15 cellular contexts compared by ENCODE assay signal in genomic region chr6:151286192-151286591, GRCh38. TPM values are rescaled to one million over a fixed set of nuclear protein-coding genes. Genes with fewer than 3 reads are reported as not detected.
A peak's percentile ranks its signal among the peaks of the same experiment; 100 is the strongest.
DNase-seq lines count a peak whose midpoint lies in the region; ATAC-seq and TF ChIP-seq lines count a peak whose summit lies in the region.
"Had no signal": no experiment of that assay in that cellular context is flagged by ENCODE, and none has a peak within 500 bp of the region (broad histone marks: within the 10 kb centered on the region; RNA-seq: fewer than 3 reads in every experiment).

No MANE protein-coding gene starts in this region.

- H3K36me3 ChIP-seq in left ventricle myocardium inferior (no peaks in the 10 kb centered on the region), upper lobe of right lung (no peaks in the 10 kb centered on the region)
- H3K36me3 ChIP-seq: gastrocnemius medialis, right lobe of liver had no signal

- H3K4me1 ChIP-seq in left ventricle myocardium inferior (peaks cover 25% of the 10 kb centered on the region), upper lobe of right lung (peaks cover 13% of the 10 kb centered on the region)
- H3K4me1 ChIP-seq: right lobe of liver had no signal

- H3K36me3 Mint-ChIP-seq in nephron (ENCODE audit: low read depth): peaks cover 15% of the 10 kb centered on the region

- H3K27ac ChIP-seq in left ventricle myocardium inferior (replicated peaks) (peak overlapping the region; percentile 61), upper lobe of right lung (peak overlapping the region; percentile 7)
- H3K27ac ChIP-seq: right lobe of liver had no signal

- H3K9me3 Mint-ChIP-seq in nephron: no peaks in the 10 kb centered on the region
- H3K9me3 Mint-ChIP-seq: stimulated activated naive CD8-positive, alpha-beta T cell treated with anti-CD3 and anti-CD28 coated beads, Interleukin-15, Interleukin-2, amounts not matched to agents 100 ng/mL and 50 ng/mL, for 24 hours had no signal

- H3K27ac Mint-ChIP-seq in nephron: peak overlapping the region; percentile 83 to 89 (median 85)
- H3K27ac Mint-ChIP-seq: stimulated activated naive CD8-positive, alpha-beta T cell treated with anti-CD3 and anti-CD28 coated beads, Interleukin-15, Interleukin-2, amounts not matched to agents 100 ng/mL and 50 ng/mL, for 24 hours had no signal

- ATAC-seq in Right ventricle myocardium superior (ENCODE audit: poor library complexity): no peak
- no peak for ATAC-seq in upper lobe of right lung
- no peak for ATAC-seq in HG02840 (IDR thresholded peaks at IDR 0.05; ENCODE audit: low FRiP score, unreplicated experiment)
- ATAC-seq: activated CD4-positive, CD25-positive, alpha-beta regulatory T cell treated with anti-CD3 and anti-CD28 coated beads, Interleukin-2, amount 50 U/mL, for 24 hours; gastrocnemius medialis had no signal

- H3K9me3 ChIP-seq in left ventricle myocardium inferior (replicated peaks) (no peaks in the 10 kb centered on the region), upper lobe of right lung (no peaks in the 10 kb centered on the region)
- H3K9me3 ChIP-seq: gastrocnemius medialis, right lobe of liver had no signal

- H3K27me3 Mint-ChIP-seq in nephron (ENCODE audit: low read depth): no peaks in the 10 kb centered on the region

- H3K4me3 Mint-ChIP-seq in nephron: peak overlapping the region in 1 of 3 experiments; percentile 56
- H3K4me3 Mint-ChIP-seq: stimulated activated naive CD8-positive, alpha-beta T cell treated with anti-CD3 and anti-CD28 coated beads, Interleukin-15, Interleukin-2, amounts not matched to agents 100 ng/mL and 50 ng/mL, for 24 hours had no signal

- no peaks in the 10 kb centered on the region for H3K27me3 ChIP-seq in left ventricle myocardium inferior (ENCODE audit: low read depth)
- no peaks in the 10 kb centered on the region for H3K27me3 ChIP-seq in upper lobe of right lung
- H3K27me3 ChIP-seq: gastrocnemius medialis, right lobe of liver had no signal

- intact Hi-C loops in left ventricle myocardium inferior (cut with micrococcal nuclease) (no loop called here), Right ventricle myocardium superior (cut with DNase I) (no loop called here), upper lobe of right lung (cut with DNase I) (no loop called here)

- no peak for TF ChIP-seq CTCF in left ventricle myocardium inferior (IDR thresholded peaks at IDR 0.05; ENCODE audit: borderline replicate concordance)
- TF ChIP-seq CTCF in epithelial cell of esophagus (IDR thresholded peaks at IDR 0.05; ENCODE audit: insufficient read depth, low read depth, low read length, missing control alignments): no peak
- TF ChIP-seq CTCF in nephron (IDR thresholded peaks at IDR 0.05; ENCODE audit: unreplicated experiment in 3 of 3): no peak
- TF ChIP-seq CTCF in upper lobe of right lung (IDR thresholded peaks at IDR 0.05): no peak

- H3K4me1 Mint-ChIP-seq in nephron: peaks cover 68% of the 10 kb centered on the region

- DNase-seq in left ventricle myocardium inferior: peak; percentile 28
- no peak for DNase-seq in Right ventricle myocardium superior
- DNase-seq in epithelial cell of esophagus (ENCODE audit: low read depth): peak; percentile 20
- DNase-seq in upper lobe of right lung: no peak
- DNase-seq in activated gamma-delta T cell (lab: John Stamatoyannopoulos, UW): no peak
- DNase-seq in NCI-H2196 treated with DMSO at 0.1 percent for 48 hours (lab: John Stamatoyannopoulos, UW; ENCODE audit: unreplicated experiment): no peak
- DNase-seq: Calu3; effector CD8-positive, alpha-beta T cell; gastrocnemius medialis; right lobe of liver; RPMI8226 had no signal

- H3K4me3 ChIP-seq in left ventricle myocardium inferior (no peak overlapping the region), epithelial cell of esophagus (ENCODE audit: low read length) (no peak overlapping the region), upper lobe of right lung (no peak overlapping the region)
- H3K4me3 ChIP-seq: gastrocnemius medialis, right lobe of liver had no signal

RNA-seq across cellular contexts. Expression of gene AKAP12, which starts 46.4 kb away (rescaled TPM):
- total RNA-seq in left ventricle myocardium inferior (13.1 TPM), Right ventricle myocardium superior (13.9 TPM), upper lobe of right lung (40.8 TPM)

Comparison
In these comparisons a context has a peak if more than half of its experiments do, and no peak if none do; other contexts are left out.
1. DNase-seq: peak in left ventricle myocardium inferior (single experiment) and epithelial cell of esophagus (single experiment); none in Right ventricle myocardium superior (single experiment), upper lobe of right lung (single experiment), activated gamma-delta T cell (single experiment) and NCI-H2196 treated with DMSO at 0.1 percent for 48 hours (single experiment).